Comparison of ENCODE assay signal across 15 cellular contexts in the genomic region with DNA sequence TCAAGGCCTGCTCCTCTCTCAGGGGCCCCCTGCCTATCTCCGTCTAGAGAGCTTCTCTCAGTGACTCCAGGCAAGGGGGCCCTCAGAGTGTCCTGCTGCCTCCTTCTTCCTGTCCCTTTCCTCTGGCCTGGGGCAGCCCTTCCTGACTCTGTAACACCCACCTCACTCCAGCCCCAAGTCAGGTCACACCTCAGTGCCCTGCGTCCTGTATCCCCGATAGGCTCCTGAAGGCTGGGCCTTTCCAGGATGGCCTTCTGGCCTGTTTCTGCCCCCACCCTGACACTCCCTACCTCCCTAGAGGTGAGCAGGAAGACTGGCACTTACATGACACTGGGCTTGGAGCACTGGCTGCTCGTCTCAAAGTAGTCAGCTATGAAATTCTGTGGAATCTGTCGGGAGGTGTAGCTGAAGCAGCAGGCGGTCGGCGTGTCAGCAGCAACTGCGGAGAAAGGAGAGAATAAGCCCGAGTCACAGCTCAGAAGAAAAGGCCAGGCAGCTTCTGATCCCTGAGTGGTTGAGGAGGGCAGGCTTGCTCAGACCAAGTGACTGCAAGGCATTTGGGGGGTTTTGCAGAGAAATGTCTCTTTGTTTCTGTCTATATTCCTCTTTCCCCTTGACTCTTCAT.
DNase-seq lines count a peak whose midpoint lies in the region; TF ChIP-seq lines count a peak whose summit lies in the region.
"Had no signal": no experiment of that assay in that cellular context is flagged by ENCODE, and none has a peak within 500 bp of the region (broad histone marks: within the 10 kb centered on the region; RNA-seq: fewer than 3 reads in every experiment).

No MANE protein-coding gene starts in this region.

- H3K4me1 ChIP-seq in stomach smooth muscle (ENCODE audit: control insufficient read depth, insufficient read depth, low read length): peaks cover 6% of the 10 kb centered on the region
- H3K4me1 ChIP-seq: thyroid gland had no signal

- no peaks in the 10 kb centered on the region for H3K36me3 ChIP-seq in stomach smooth muscle (ENCODE audit: control insufficient read depth in 2 of 2, insufficient read depth in 2 of 2, low read length in 2 of 2)
- H3K36me3 ChIP-seq: thyroid gland had no signal

- peaks cover 0 to 29% of the 10 kb centered on the region in 2 donors for H3K27me3 ChIP-seq in stomach smooth muscle (ENCODE audit: control insufficient read depth in 1 of 2, insufficient read depth in 2 of 2, low read length in 2 of 2)
- H3K27me3 ChIP-seq: thyroid gland had no signal

- peak; percentile 31; the same call in 1 of the 2 replicates for TF ChIP-seq POLR2A in Raji (IDR thresholded peaks at IDR 0.05; ENCODE audit: insufficient read depth, low read depth, low read length)

- TF ChIP-seq CTCF in GM10266 (IDR thresholded peaks at IDR 0.05; ENCODE audit: control insufficient read depth, insufficient read depth, low read depth, missing control alignments): no peak

- peak overlapping the region; percentile 18 for H3K27ac ChIP-seq in stomach smooth muscle (ENCODE audit: low read length)
- H3K27ac ChIP-seq: thyroid gland, VCaP had no signal

- no peak overlapping the region for H3K9ac ChIP-seq in stomach smooth muscle (ENCODE audit: low read length in 2 of 2)

- no peaks in the 10 kb centered on the region for H3K9me3 ChIP-seq in stomach smooth muscle (ENCODE audit: control insufficient read depth in 2 of 2, low read length in 2 of 2)
- H3K9me3 ChIP-seq: mucosa of descending colon, thyroid gland had no signal

- no peak overlapping the region for H3K4me3 ChIP-seq in stomach smooth muscle (ENCODE audit: low read length in 2 of 2)
- H3K4me3 ChIP-seq: mucosa of descending colon, thyroid gland had no signal

- DNase-seq in SKM-1 (lab: John Stamatoyannopoulos, UW; ENCODE audit: unreplicated experiment) (peak; percentile 43), SKM-1 treated with dmso at 0.1 percent for 144 hours (lab: John Stamatoyannopoulos, UW; ENCODE audit: unreplicated experiment) (no peak), islet precursor cell (peak; percentile 85), GM10266 (ENCODE audit: extremely low spot score) (no peak)
- no peak for DNase-seq in activated CD4-positive, alpha-beta T cell treated with anti-CD3 and anti-CD28 coated beads for 48 hours
- no peak for DNase-seq in stimulated activated CD4-positive, alpha-beta T cell treated with anti-CD3 and anti-CD28 coated beads, Interleukin-15, amount 100 ng/mL, for 24 hours
- DNase-seq: activated naive CD8-positive, alpha-beta T cell treated with anti-CD3 and anti-CD28 coated beads, Interleukin-2, amount 10 ng/mL, durations not matched to agents 7 days and 5 days; CD4-positive, alpha-beta T cell; kidney; mucosa of descending colon; NCI-H1417; thyroid gland had no signal

Comparison
In these comparisons a context has a peak if more than half of its experiments do, and no peak if none do; other contexts are left out.
1. DNase-seq: peak in SKM-1 (single experiment) and islet precursor cell (single experiment); none in SKM-1 treated with dmso at 0.1 percent for 144 hours (single experiment), GM10266 (single experiment), activated CD4-positive, alpha-beta T cell treated with anti-CD3 and anti-CD28 coated beads for 48 hours (single experiment) and stimulated activated CD4-positive, alpha-beta T cell treated with anti-CD3 and anti-CD28 coated beads, Interleukin-15, amount 100 ng/mL, for 24 hours (single experiment).